18 cellular contexts compared by ENCODE assay signal in the genomic region with DNA sequence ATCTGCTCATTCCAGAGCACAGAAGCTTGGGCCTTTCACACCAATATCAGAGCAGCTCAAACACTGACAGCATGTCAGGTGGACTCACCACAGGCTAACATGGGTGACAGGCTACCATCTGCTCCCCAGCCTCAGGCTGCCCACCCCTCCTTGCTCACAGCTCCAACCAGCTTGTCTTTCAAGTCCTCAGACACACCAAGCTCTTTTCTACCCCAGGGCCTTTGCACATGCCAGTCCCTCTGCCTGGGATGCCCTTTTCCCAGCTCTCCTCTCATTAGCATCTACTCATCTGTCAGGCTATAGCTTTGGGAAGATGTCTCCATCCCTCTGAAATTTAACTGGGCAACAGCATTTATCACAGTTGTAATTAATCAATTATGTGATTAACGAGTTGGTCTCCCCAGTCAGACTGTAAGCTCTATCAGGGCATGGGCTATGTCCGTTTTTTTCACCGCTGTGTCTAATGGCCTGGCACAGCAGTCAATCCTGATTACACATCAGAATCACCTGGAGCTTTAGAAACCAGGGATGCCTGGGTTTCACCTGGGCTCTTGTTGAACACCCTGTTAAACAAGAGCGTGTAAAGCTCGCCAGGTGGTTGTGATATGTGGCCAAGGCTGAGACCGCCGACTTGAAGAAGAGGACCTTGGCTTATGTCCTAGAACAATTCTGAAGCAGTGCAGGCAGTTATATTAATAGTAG.
DNase-seq lines count a peak whose midpoint lies in the region; ATAC-seq and TF ChIP-seq lines count a peak whose summit lies in the region.
"Had no signal": no experiment of that assay in that cellular context is flagged by ENCODE, and none has a peak within 500 bp of the region (broad histone marks: within the 10 kb centered on the region; RNA-seq: fewer than 3 reads in every experiment).

No MANE protein-coding gene starts in this region.

- peaks cover 17% of the 10 kb centered on the region for H3K36me3 Mint-ChIP-seq in CD4-positive, CD25-positive, alpha-beta regulatory T cell
- no peaks in the 10 kb centered on the region for H3K36me3 Mint-ChIP-seq in nephron (ENCODE audit: low read depth)

- no peak for TF ChIP-seq POLR2A in body of pancreas (IDR thresholded peaks at IDR 0.05)

- no peak for ATAC-seq in CD4-positive, CD25-positive, alpha-beta regulatory T cell (ENCODE audit: low read depth in 2 of 2)
- ATAC-seq in body of pancreas (peak; percentile 88), HG02571 (IDR thresholded peaks at IDR 0.05; ENCODE audit: unreplicated experiment) (no peak), HG03460 (IDR thresholded peaks at IDR 0.05; ENCODE audit: unreplicated experiment) (no peak)
- ATAC-seq: A549, PC-3 had no signal

- H3K9me3 ChIP-seq in CD4-positive, CD25-positive, alpha-beta regulatory T cell (ENCODE audit: control insufficient read depth in 2 of 2, low read length in 2 of 2) = no peaks in the 10 kb centered on the region
- H3K9me3 ChIP-seq in body of pancreas = no peaks in the 10 kb centered on the region
- H3K9me3 ChIP-seq: A549 had no signal

- TF ChIP-seq CTCF in body of pancreas (IDR thresholded peaks at IDR 0.05) (no peak), nephron (IDR thresholded peaks at IDR 0.05; ENCODE audit: unreplicated experiment in 3 of 3) (no peak)

- WGBS in body of pancreas, 2 donors = 22 to 30% methylated on average over 7 of the region's 7 CpGs

- H3K27ac Mint-ChIP-seq in CD4-positive, CD25-positive, alpha-beta regulatory T cell = peak overlapping the region in 2 of 3 donors; percentile 50 to 60
- H3K27ac Mint-ChIP-seq in nephron = peak overlapping the region in 2 of 3 experiments; percentile 53 to 58

- no peak overlapping the region for H3K27ac ChIP-seq in CD4-positive, CD25-positive, alpha-beta regulatory T cell (ENCODE audit: insufficient read depth, low read length, poor library complexity, severe bottlenecking)
- H3K27ac ChIP-seq in body of pancreas = peak overlapping the region; percentile 60 to 68 (median 66)
- H3K27ac ChIP-seq: A549, HL-60, RWPE1 had no signal

- peaks cover 12 to 32% (median 16%) of the 10 kb centered on the region in 4 donors for H3K4me1 Mint-ChIP-seq in CD4-positive, CD25-positive, alpha-beta regulatory T cell
- peaks cover 30% of the 10 kb centered on the region for H3K4me1 Mint-ChIP-seq in nephron

- no peaks in the 10 kb centered on the region for H3K9me3 Mint-ChIP-seq in CD4-positive, CD25-positive, alpha-beta regulatory T cell
- no peaks in the 10 kb centered on the region for H3K9me3 Mint-ChIP-seq in nephron
- H3K9me3 Mint-ChIP-seq: CD4-positive, alpha-beta memory T cell had no signal

- intact Hi-C loops in body of pancreas (cut with DNase I) = no loop called here

- H3K27me3 Mint-ChIP-seq in CD4-positive, CD25-positive, alpha-beta regulatory T cell = no peaks in the 10 kb centered on the region
- no peaks in the 10 kb centered on the region for H3K27me3 Mint-ChIP-seq in nephron (ENCODE audit: low read depth)
- H3K27me3 Mint-ChIP-seq: CD4-positive, alpha-beta memory T cell had no signal

- no peaks in the 10 kb centered on the region for H3K36me3 ChIP-seq in CD4-positive, CD25-positive, alpha-beta regulatory T cell (ENCODE audit: control insufficient read depth, insufficient read depth, low read length)
- H3K36me3 ChIP-seq in body of pancreas (replicated peaks in 1 of 2; ENCODE audit: insufficient read depth in 1 of 2, low read depth in 2 of 2) = no peaks in the 10 kb centered on the region

- H3K4me3 ChIP-seq in CD4-positive, CD25-positive, alpha-beta regulatory T cell (ENCODE audit: low read depth, low read length) = no peak overlapping the region
- no peak overlapping the region for H3K4me3 ChIP-seq in body of pancreas
- H3K4me3 ChIP-seq: A549 had no signal

- no peaks in the 10 kb centered on the region for H3K27me3 ChIP-seq in CD4-positive, CD25-positive, alpha-beta regulatory T cell (ENCODE audit: control insufficient read depth, insufficient read depth, low read length)
- H3K27me3 ChIP-seq in body of pancreas = no peaks in the 10 kb centered on the region

- peak overlapping the region in 1 of 4 donors; percentile 7 for H3K4me3 Mint-ChIP-seq in CD4-positive, CD25-positive, alpha-beta regulatory T cell
- no peak overlapping the region for H3K4me3 Mint-ChIP-seq in nephron
- H3K4me3 Mint-ChIP-seq: CD4-positive, alpha-beta memory T cell had no signal

- no peaks in the 10 kb centered on the region for H3K4me1 ChIP-seq in CD4-positive, CD25-positive, alpha-beta regulatory T cell (ENCODE audit: control insufficient read depth, insufficient read depth, low read length, poor library complexity, severe bottlenecking)
- H3K4me1 ChIP-seq in body of pancreas = peaks cover 18% of the 10 kb centered on the region

- DNase-seq in CD4-positive, CD25-positive, alpha-beta regulatory T cell = no peak
- DNase-seq in NCI-H2029 (lab: John Stamatoyannopoulos, UW) (peak; percentile 38), body of pancreas (peak; percentile 79 to 96 (median 92))
- DNase-seq in activated CD4-positive, alpha-beta T cell treated with anti-CD3 and anti-CD28 coated beads, Interleukin-2, amount 50 U/mL, for 48 hours = no peak
- DNase-seq: CD4-positive, alpha-beta memory T cell; DMS79; H7; Karpas-422; NCI-H1417 treated with DMSO at 0.1 percent for 48 hours; NCI-H2081 treated with DMSO at 0.1 percent for 48 hours; NCI-H446 treated with DMSO at 0.1 percent for 48 hours; PC-3 had no signal

Comparison
In these comparisons a context has a peak if more than half of its experiments do, and no peak if none do; other contexts are left out.
1. DNase-seq: peak in NCI-H2029 (single experiment) and body of pancreas (4 of 4); none in CD4-positive, CD25-positive, alpha-beta regulatory T cell (0 of 3) and activated CD4-positive, alpha-beta T cell treated with anti-CD3 and anti-CD28 coated beads, Interleukin-2, amount 50 U/mL, for 48 hours (0 of 2).